In genomic region chr2:205885492-205886099, GRCh38 we compare ENCODE assay signal across 8 cellular contexts.
A peak's percentile ranks its signal among the peaks of the same experiment; 100 is the strongest.
DNase-seq lines count a peak whose midpoint lies in the region; ATAC-seq and TF ChIP-seq lines count a peak whose summit lies in the region.

No MANE protein-coding gene starts in this region.

- no peak overlapping the region for H3K27ac Mint-ChIP-seq in activated naive CD4-positive, alpha-beta T cell treated with anti-CD3 and anti-CD28 coated beads for 36 hours
- no peak overlapping the region for H3K27ac Mint-ChIP-seq in osteocyte (ENCODE audit: unreplicated experiment)

- H3K4me3 ChIP-seq in RWPE2 (ENCODE audit: severe bottlenecking) (no peak overlapping the region), upper lobe of right lung (no peak overlapping the region)

- intact Hi-C loops in activated naive CD4-positive, alpha-beta T cell treated with anti-CD3 and anti-CD28 coated beads for 36 hours (cut with micrococcal nuclease), result loop anchor here (1.0 to 10.0 kb wide), 5 partner anchors 42 to 1014 kb away; partner anchors contain the start of gene NRP2
- intact Hi-C loops in upper lobe of right lung (cut with DNase I), result loop anchor here (5.0 kb wide), 1 partner anchor 113 kb away; no protein-coding TSS in a partner anchor

- H3K27ac ChIP-seq in RWPE2 (ENCODE audit: poor library complexity, severe bottlenecking) (no peak overlapping the region), upper lobe of right lung (no peak overlapping the region)

- H3K36me3 ChIP-seq in RWPE2 (ENCODE audit: low read depth) (no peaks in the 10 kb centered on the region), upper lobe of right lung (no peaks in the 10 kb centered on the region)

- H3K4me3 Mint-ChIP-seq in activated naive CD4-positive, alpha-beta T cell treated with anti-CD3 and anti-CD28 coated beads for 36 hours, result no peak overlapping the region
- H3K4me3 Mint-ChIP-seq in osteocyte (ENCODE audit: unreplicated experiment), result no peak overlapping the region

- H3K9me3 ChIP-seq in RWPE2 (ENCODE audit: severe bottlenecking) (no peaks in the 10 kb centered on the region), upper lobe of right lung (no peaks in the 10 kb centered on the region)

- no peaks in the 10 kb centered on the region for H3K9me3 Mint-ChIP-seq in activated naive CD4-positive, alpha-beta T cell treated with anti-CD3 and anti-CD28 coated beads for 36 hours
- H3K9me3 Mint-ChIP-seq in osteocyte (ENCODE audit: unreplicated experiment), result no peaks in the 10 kb centered on the region

- DNase-seq in RWPE2 (ENCODE audit: low spot score), result no peak
- DNase-seq in activated naive CD4-positive, alpha-beta T cell treated with anti-CD3 and anti-CD28 coated beads for 36 hours, result peak; percentile 86
- peak; percentile 85 for DNase-seq in glomerular visceral epithelial cell (ENCODE audit: extremely low spot score)
- peak; percentile 88 for DNase-seq in osteocyte (ENCODE audit: extremely low spot score, unreplicated experiment)
- DNase-seq in upper lobe of right lung, result peak; percentile 93

- ATAC-seq in HG03103 (IDR thresholded peaks at IDR 0.05; ENCODE audit: low read depth, unreplicated experiment), result peak; percentile 74
- ATAC-seq in RWPE2 (ENCODE audit: low read depth), result peak; percentile 55
- peak; percentile 98 for ATAC-seq in upper lobe of right lung
- ATAC-seq in HG02623 (IDR thresholded peaks at IDR 0.05; ENCODE audit: unreplicated experiment), result no peak

- TF ChIP-seq CTCF in GM12874 (IDR thresholded peaks at IDR 0.05; ENCODE audit: insufficient read depth, low read depth, low read length), result peak; percentile 93
- TF ChIP-seq CTCF in RWPE2 (IDR thresholded peaks at IDR 0.05; ENCODE audit: poor library complexity, severe bottlenecking), result peak; percentile 85
- TF ChIP-seq CTCF in osteocyte (IDR thresholded peaks at IDR 0.05), result peak; percentile 87
- peak; percentile 90 for TF ChIP-seq CTCF in upper lobe of right lung (IDR thresholded peaks at IDR 0.05)

- H3K27me3 ChIP-seq in RWPE2 (ENCODE audit: insufficient read depth, poor library complexity, severe bottlenecking) (no peaks in the 10 kb centered on the region), upper lobe of right lung (no peaks in the 10 kb centered on the region)

- peaks cover 8% of the 10 kb centered on the region for H3K4me1 ChIP-seq in RWPE2 (ENCODE audit: insufficient read depth, poor library complexity, severe bottlenecking)
- no peaks in the 10 kb centered on the region for H3K4me1 ChIP-seq in upper lobe of right lung

- CTCF ChIA-PET in activated naive CD4-positive, alpha-beta T cell treated with anti-CD3 and anti-CD28 coated beads for 36 hours (lab: Charles Lee), result interaction anchor here (0.6 to 1.8 kb wide), 10 partner anchors 17 to 576 kb away, joined by 3 to 16 read pairs (median 3); no protein-coding TSS in a partner anchor

- H3K36me3 Mint-ChIP-seq in activated naive CD4-positive, alpha-beta T cell treated with anti-CD3 and anti-CD28 coated beads for 36 hours (ENCODE audit: low read depth), result no peaks in the 10 kb centered on the region
- H3K36me3 Mint-ChIP-seq in osteocyte (ENCODE audit: unreplicated experiment), result no peaks in the 10 kb centered on the region

- H3K4me1 Mint-ChIP-seq in activated naive CD4-positive, alpha-beta T cell treated with anti-CD3 and anti-CD28 coated beads for 36 hours (ENCODE audit: low read depth), result no peaks in the 10 kb centered on the region
- H3K4me1 Mint-ChIP-seq in osteocyte (ENCODE audit: unreplicated experiment), result peaks cover 4% of the 10 kb centered on the region

- peaks cover 16% of the 10 kb centered on the region for H3K27me3 Mint-ChIP-seq in activated naive CD4-positive, alpha-beta T cell treated with anti-CD3 and anti-CD28 coated beads for 36 hours (ENCODE audit: low read depth)
- peaks cover 24% of the 10 kb centered on the region for H3K27me3 Mint-ChIP-seq in osteocyte (ENCODE audit: unreplicated experiment)
